In the genomic region with DNA sequence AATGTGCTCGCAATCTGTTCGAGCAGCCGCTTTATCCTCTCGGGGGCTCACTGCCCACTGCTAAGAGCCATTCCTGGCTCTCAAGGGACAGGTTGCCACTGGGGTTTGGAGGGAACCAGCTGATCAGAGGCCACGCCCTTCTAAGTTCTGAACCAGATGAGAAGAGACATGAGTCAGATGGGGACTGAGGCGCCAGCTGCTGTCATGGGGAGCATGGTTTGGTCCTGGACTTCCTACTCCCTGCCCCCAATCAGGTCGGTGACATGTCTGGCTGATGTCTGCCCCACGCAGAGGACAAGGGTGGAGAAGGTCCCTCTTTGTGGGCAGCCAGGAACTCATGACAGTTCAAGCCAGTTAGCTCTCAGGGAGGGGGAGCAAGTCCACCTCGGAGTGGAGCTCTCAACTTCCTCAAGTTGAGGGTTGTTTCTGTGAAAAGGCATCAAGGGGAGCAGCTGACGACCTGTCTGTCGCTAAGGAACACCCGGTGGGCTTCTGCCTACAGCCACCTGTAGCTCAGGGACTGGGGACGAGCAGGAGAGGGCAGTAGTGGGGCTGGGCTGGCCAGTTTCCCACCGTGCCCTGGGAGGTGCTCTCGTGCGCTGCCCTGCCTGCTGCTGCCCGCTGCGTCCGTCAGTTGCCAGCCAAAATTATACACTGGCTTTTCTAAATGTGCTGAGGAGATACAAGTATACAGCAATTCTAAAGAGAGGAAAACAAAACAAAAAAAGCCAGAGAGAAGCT, we compare ENCODE assay signal across 10 cellular contexts. TPM values are rescaled to one million over a fixed set of nuclear protein-coding genes. Genes with fewer than 3 reads are reported as not detected.
A peak's percentile ranks its signal among the peaks of the same experiment; 100 is the strongest.
DNase-seq lines count a peak whose midpoint lies in the region; ATAC-seq lines count a peak whose summit lies in the region.
"Had no signal": no experiment of that assay in that cellular context is flagged by ENCODE, and none has a peak within 500 bp of the region (broad histone marks: within the 10 kb centered on the region; RNA-seq: fewer than 3 reads in every experiment).

No MANE protein-coding gene starts in this region.

- no peaks in the 10 kb centered on the region for H3K9me3 Mint-ChIP-seq in activated naive CD8-positive, alpha-beta T cell treated with anti-CD3 and anti-CD28 coated beads for 36 hours
- H3K9me3 Mint-ChIP-seq in memory B cell = no peaks in the 10 kb centered on the region

- H3K27me3 Mint-ChIP-seq in activated naive CD8-positive, alpha-beta T cell treated with anti-CD3 and anti-CD28 coated beads for 36 hours = no peaks in the 10 kb centered on the region
- H3K27me3 Mint-ChIP-seq in memory B cell = no peaks in the 10 kb centered on the region

- H3K4me3 ChIP-seq in H7 (ENCODE audit: insufficient read depth, low read depth, low read length) = no peak overlapping the region

- peaks cover 7% of the 10 kb centered on the region for H3K36me3 ChIP-seq in H7 (replicated peaks; ENCODE audit: control insufficient read depth, insufficient read depth, low read length)

- H3K36me3 Mint-ChIP-seq in activated naive CD8-positive, alpha-beta T cell treated with anti-CD3 and anti-CD28 coated beads for 36 hours = peaks cover 14% of the 10 kb centered on the region
- peaks cover 17% of the 10 kb centered on the region for H3K36me3 Mint-ChIP-seq in memory B cell

- no peak overlapping the region for H3K4me3 Mint-ChIP-seq in activated naive CD8-positive, alpha-beta T cell treated with anti-CD3 and anti-CD28 coated beads for 36 hours
- H3K4me3 Mint-ChIP-seq in memory B cell = no peak overlapping the region

- peaks cover 21% of the 10 kb centered on the region for H3K4me1 Mint-ChIP-seq in activated naive CD8-positive, alpha-beta T cell treated with anti-CD3 and anti-CD28 coated beads for 36 hours
- H3K4me1 Mint-ChIP-seq in memory B cell = no peaks in the 10 kb centered on the region

- ATAC-seq in memory B cell (ENCODE audit: low read depth) (no peak), GM18498 (IDR thresholded peaks at IDR 0.05; ENCODE audit: unreplicated experiment) (no peak)
- ATAC-seq: sciatic nerve had no signal

- peak overlapping the region; percentile 54 for H3K27ac Mint-ChIP-seq in activated naive CD8-positive, alpha-beta T cell treated with anti-CD3 and anti-CD28 coated beads for 36 hours
- H3K27ac Mint-ChIP-seq in memory B cell = peak overlapping the region; percentile 24

- DNase-seq in DMS 273 (lab: John Stamatoyannopoulos, UW; ENCODE audit: unreplicated experiment) = peak; percentile 28
- DNase-seq in DMS 273 treated with DMSO at 0.1 percent for 48 hours (lab: John Stamatoyannopoulos, UW) = no peak
- DNase-seq in H7 = peak; percentile 76
- no peak for DNase-seq in activated naive CD8-positive, alpha-beta T cell treated with anti-CD3 and anti-CD28 coated beads for 36 hours
- no peak for DNase-seq in memory B cell (ENCODE audit: low spot score in 2 of 2)
- DNase-seq in NK-92 treated with Interleukin-12 subunit alpha and Interleukin-12 subunit beta, amount 100 ng/mL, for 24 hours (lab: John Stamatoyannopoulos, UW) = no peak
- DNase-seq in Ammon's horn (ENCODE audit: low spot score) = no peak
- DNase-seq: anterior cingulate cortex had no signal

- H3K27me3 ChIP-seq in H7 (ENCODE audit: control insufficient read depth, insufficient read depth, low read length) = no peaks in the 10 kb centered on the region

RNA-seq across cellular contexts. Expression of a gene that starts 20.4 kb away (rescaled TPM):
- 129 and 146 TPM in 2 replicates for total RNA-seq in H7 (2014; rRNA removed; shearing (Covaris generic))
- 100 to 1,000 TPM; 129 to 130 TPM for total RNA-seq in activated naive CD8-positive, alpha-beta T cell treated with anti-CD3 and anti-CD28 coated beads for 36 hours

RNA-seq across cellular contexts. Expression of a gene that starts 54.9 kb away (rescaled TPM):
- 3.6 and 8.2 TPM in 2 replicates for total RNA-seq in H7 (2014; rRNA removed; shearing (Covaris generic))
- 10 to 100 TPM; 23.2 to 25.4 TPM for total RNA-seq in activated naive CD8-positive, alpha-beta T cell treated with anti-CD3 and anti-CD28 coated beads for 36 hours

Comparison
In these comparisons a context has a peak if more than half of its experiments do, and no peak if none do; other contexts are left out.
1. DNase-seq: peak in DMS 273 (single experiment) and H7 (single experiment); none in DMS 273 treated with DMSO at 0.1 percent for 48 hours (single experiment), activated naive CD8-positive, alpha-beta T cell treated with anti-CD3 and anti-CD28 coated beads for 36 hours (single experiment), memory B cell (0 of 2), NK-92 treated with Interleukin-12 subunit alpha and Interleukin-12 subunit beta, amount 100 ng/mL, for 24 hours (single experiment) and Ammon's horn (single experiment).